ENCODE assay signal across 33 cellular contexts in the genomic region with DNA sequence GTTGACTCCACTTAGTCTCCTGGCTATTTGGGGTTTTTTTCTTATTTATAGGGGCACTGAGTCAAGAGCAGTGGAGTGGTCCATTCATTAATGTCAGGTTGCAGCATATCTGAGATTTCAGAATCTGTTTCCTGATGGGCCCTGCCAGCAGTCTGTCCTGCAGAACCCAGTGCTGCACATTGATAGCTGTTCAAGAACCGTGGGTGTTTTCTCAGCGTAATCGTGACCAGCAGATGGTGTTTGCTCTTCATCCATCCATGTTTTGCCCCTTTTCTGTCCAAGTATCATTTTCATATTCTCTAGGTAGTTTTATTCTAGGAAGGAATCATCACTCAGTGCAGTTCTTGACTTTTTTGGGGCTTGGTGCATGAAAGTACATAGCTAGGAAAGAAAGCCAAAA.
"Had no signal": no experiment of that assay in that cellular context is flagged by ENCODE, and none has a peak within 500 bp of the region (broad histone marks: within the 10 kb centered on the region; RNA-seq: fewer than 3 reads in every experiment).

No MANE protein-coding gene starts in this region.

- DNase-seq: Karpas-422, Kasumi-1, KG1, MG63, MM.1S, MV-4-11, NCI-H1048, NCI-H1092, NCI-H1092 treated with DMSO at 0.1 percent for 48 hours, NCI-H1105, NCI-H1105 treated with DMSO at 0.1 percent for 48 hours, NCI-H1417, NCI-H1417 treated with DMSO at 0.1 percent for 48 hours, NCI-H1436, NCI-H1436 treated with DMSO at 0.1 percent for 48 hours, NCI-H146, NCI-H1694, NCI-H1694 treated with DMSO at 0.1 percent for 48 hours, NCI-H187, NCI-H187 treated with DMSO at 0.1 percent for 48 hours, NCI-H1930, NCI-H2029, NCI-H2029 treated with DMSO at 0.1 percent for 48 hours, NCI-H2081, NCI-H2081 treated with DMSO at 0.1 percent for 48 hours, NCI-H2107, NCI-H2171, NCI-H2171 treated with DMSO at 0.1 percent for 48 hours, NCI-H2227 treated with DMSO at 0.1 percent for 48 hours, NCI-H226, NCI-H345, NCI-H446, NCI-H446 treated with DMSO at 0.1 percent for 48 hours had no signal
